14 cellular contexts compared by ENCODE assay signal in the genomic region with DNA sequence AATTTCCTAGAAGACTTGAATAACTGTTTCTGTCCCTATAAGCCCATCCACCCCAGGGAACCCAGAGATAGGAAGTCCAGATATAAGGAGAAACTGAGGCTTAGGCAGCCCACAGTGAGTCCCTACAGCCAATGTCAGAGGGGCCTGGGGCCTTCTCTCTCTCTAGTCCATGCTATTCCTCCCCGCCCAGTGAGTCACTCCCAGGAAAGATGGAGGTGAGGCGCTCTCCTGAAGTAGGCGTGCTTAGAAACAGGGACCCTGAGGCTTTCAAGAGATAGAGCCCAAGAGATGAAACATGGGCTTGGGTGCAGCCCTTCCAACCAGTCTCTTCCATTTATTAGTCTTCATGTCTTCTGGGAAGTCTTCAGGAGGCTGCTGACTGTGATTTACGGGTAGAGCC. TPM values are rescaled to one million over a fixed set of nuclear protein-coding genes. Genes with fewer than 3 reads are reported as not detected.
DNase-seq lines count a peak whose midpoint lies in the region; ATAC-seq, FAIRE-seq and TF ChIP-seq lines count a peak whose summit lies in the region.
"Had no signal": no experiment of that assay in that cellular context is flagged by ENCODE, and none has a peak within 500 bp of the region (broad histone marks: within the 10 kb centered on the region; RNA-seq: fewer than 3 reads in every experiment).

No MANE protein-coding gene starts in this region.

- no peak overlapping the region for H3K4me3 ChIP-seq in BLaER1 treated with 17β-estradiol and CSF1 and Interleukin-3, amounts not matched to agents 10 nM and 100 nM
- H3K4me3 ChIP-seq in bronchial epithelial cell (ENCODE audit: low read depth, low read length) = no peak overlapping the region
- H3K4me3 ChIP-seq: Peyer's patch, SK-N-MC, transverse colon had no signal

- H4K20me1 ChIP-seq in BLaER1 treated with 17β-estradiol and CSF1 and Interleukin-3, amounts not matched to agents 10 nM and 100 nM = no peaks in the 10 kb centered on the region

- no peak overlapping the region for H3K27ac ChIP-seq in BLaER1 treated with 17β-estradiol and CSF1 and Interleukin-3, amounts not matched to agents 10 nM and 100 nM
- H3K27ac ChIP-seq: neutrophil, Peyer's patch, SK-N-MC, transverse colon had no signal

- peaks cover 40 to 46% (median 46%) of the 10 kb centered on the region in 11 experiments for H3K27me3 ChIP-seq in BLaER1 treated with 17β-estradiol and CSF1 and Interleukin-3, amounts not matched to agents 10 nM and 100 nM
- H3K27me3 ChIP-seq in bronchial epithelial cell (ENCODE audit: control insufficient read depth, insufficient read depth, low read length) = peaks cover 9% of the 10 kb centered on the region
- H3K27me3 ChIP-seq: Peyer's patch had no signal

- DNase-seq in bronchial epithelial cell (ENCODE audit: low read depth) (peak; percentile 38), neural crest cell (ENCODE audit: low read depth, low spot score) (no peak), GM12891 (ENCODE audit: insufficient read length, low spot score) (no peak), NCI-H2196 (lab: John Stamatoyannopoulos, UW; ENCODE audit: unreplicated experiment) (no peak)
- no peak for DNase-seq in activated CD4-positive, alpha-beta T cell treated with anti-CD3 and anti-CD28 coated beads for 4 hours

- H3K4me2 ChIP-seq in BLaER1 treated with 17β-estradiol and CSF1 and Interleukin-3, amounts not matched to agents 10 nM and 100 nM = peak overlapping the region in 6 of 11 experiments; percentile 29 to 76 (median 48); a peak in 10 of 22 replicates

- H3K9me3 Mint-ChIP-seq in IgD-negative memory B cell (no peaks in the 10 kb centered on the region), neural crest cell (no peaks in the 10 kb centered on the region)
- H3K9me3 Mint-ChIP-seq: activated CD4-positive, alpha-beta T cell treated with anti-CD3 and anti-CD28 coated beads, Interleukin-2, amount 10 ng/mL, durations not matched to agents 24 days and 14 days; H9 had no signal

- no peak for ATAC-seq in GM21619 (IDR thresholded peaks at IDR 0.05; ENCODE audit: unreplicated experiment)

- H3K4me1 Mint-ChIP-seq in IgD-negative memory B cell (peaks cover 11 to 23% (median 19%) of the 10 kb centered on the region in 3 donors), neural crest cell (peaks cover 27% of the 10 kb centered on the region)

- H3K36me3 Mint-ChIP-seq in IgD-negative memory B cell = no peaks in the 10 kb centered on the region
- no peaks in the 10 kb centered on the region for H3K36me3 Mint-ChIP-seq in neural crest cell (ENCODE audit: low read depth)

- H3K27ac Mint-ChIP-seq in IgD-negative memory B cell (peak overlapping the region; percentile 74 to 92 (median 79)), neural crest cell (ENCODE audit: unreplicated experiment) (no peak overlapping the region)
- H3K27ac Mint-ChIP-seq: activated CD4-positive, alpha-beta T cell treated with anti-CD3 and anti-CD28 coated beads, Interleukin-2, amount 10 ng/mL, durations not matched to agents 24 days and 14 days; H9 had no signal

- no peak overlapping the region for H3K9ac ChIP-seq in BLaER1 treated with 17β-estradiol and CSF1 and Interleukin-3, amounts not matched to agents 10 nM and 100 nM

- TF ChIP-seq CTCF in bronchial epithelial cell (IDR thresholded peaks at IDR 0.05; ENCODE audit: insufficient read depth, low read length, severe bottlenecking) (no peak), neural crest cell (conservative IDR thresholded peaks at IDR 0.05) (no peak)

- peaks cover 17 to 47% (median 32%) of the 10 kb centered on the region in 10 experiments for H3K4me1 ChIP-seq in BLaER1 treated with 17β-estradiol and CSF1 and Interleukin-3, amounts not matched to agents 10 nM and 100 nM
- H3K4me1 ChIP-seq: Peyer's patch had no signal

- peak overlapping the region in 2 of 4 donors; percentile 27 to 57 for H3K4me3 Mint-ChIP-seq in IgD-negative memory B cell
- H3K4me3 Mint-ChIP-seq in neural crest cell = peak overlapping the region; percentile 82
- H3K4me3 Mint-ChIP-seq: activated CD4-positive, alpha-beta T cell treated with anti-CD3 and anti-CD28 coated beads, Interleukin-2, amount 10 ng/mL, durations not matched to agents 24 days and 14 days; H9 had no signal

- peaks cover 19% of the 10 kb centered on the region for H3K27me3 Mint-ChIP-seq in IgD-negative memory B cell
- H3K27me3 Mint-ChIP-seq in neural crest cell (ENCODE audit: low read depth) = peaks cover 73% of the 10 kb centered on the region

- peaks cover 0 to 11% (median 5%) of the 10 kb centered on the region in 11 experiments; a peak in 6 of 22 replicates for H3K36me3 ChIP-seq in BLaER1 treated with 17β-estradiol and CSF1 and Interleukin-3, amounts not matched to agents 10 nM and 100 nM
- H3K36me3 ChIP-seq in bronchial epithelial cell (ENCODE audit: control insufficient read depth, insufficient read depth, low read length) = peaks cover 2% of the 10 kb centered on the region
- H3K36me3 ChIP-seq: transverse colon had no signal

- no peaks in the 10 kb centered on the region for H3K9me3 ChIP-seq in BLaER1 treated with 17β-estradiol and CSF1 and Interleukin-3, amounts not matched to agents 10 nM and 100 nM (replicated peaks in 1 of 11)
- H3K9me3 ChIP-seq: neutrophil, Peyer's patch, transverse colon had no signal

- no peak for TF ChIP-seq POLR2A in GM12891 (IDR thresholded peaks at IDR 0.05; ENCODE audit: low read depth, low read length)

- FAIRE-seq in bronchial epithelial cell (lab: Jason Lieb, UNC) (no peak), GM12891 (lab: Jason Lieb, UNC) (no peak)

TF ChIP-seq in GM12891, 5 proteins besides CTCF, POLR2A, EP300 and RAD21:
- TF ChIP-seq POU2F2 (IDR thresholded peaks at IDR 0.05; ENCODE audit: low read depth, low read length) = no peak
- no peak for TF ChIP-seq SPI1 (IDR thresholded peaks at IDR 0.05; ENCODE audit: low read depth, low read length)
- TF ChIP-seq TAF1 (IDR thresholded peaks at IDR 0.05; ENCODE audit: low read depth, low read length) = no peak
- no peak for TF ChIP-seq POLR2AphosphoS5 (IDR thresholded peaks at IDR 0.05; ENCODE audit: low read depth, low read length)
- TF ChIP-seq PAX5 (IDR thresholded peaks at IDR 0.05; ENCODE audit: insufficient read depth, low read length, severe bottlenecking) = no peak

RNA-seq across cellular contexts. Expression of a gene that starts 2.3 kb away (rescaled TPM):
- polyA plus RNA-seq in IgD-negative memory B cell = 32.3 TPM
- total RNA-seq in bronchial epithelial cell (36.1 and 48.5 TPM in 2 replicates), neural crest cell (36.9 and 38.6 TPM in 2 replicates)
- 29.2 TPM for polyA plus RNA-seq in GM12891 (2012; ENCODE audit: low read depth, missing spikeins)
